ENCODE assay signal across 6 cellular contexts in the genomic region with DNA sequence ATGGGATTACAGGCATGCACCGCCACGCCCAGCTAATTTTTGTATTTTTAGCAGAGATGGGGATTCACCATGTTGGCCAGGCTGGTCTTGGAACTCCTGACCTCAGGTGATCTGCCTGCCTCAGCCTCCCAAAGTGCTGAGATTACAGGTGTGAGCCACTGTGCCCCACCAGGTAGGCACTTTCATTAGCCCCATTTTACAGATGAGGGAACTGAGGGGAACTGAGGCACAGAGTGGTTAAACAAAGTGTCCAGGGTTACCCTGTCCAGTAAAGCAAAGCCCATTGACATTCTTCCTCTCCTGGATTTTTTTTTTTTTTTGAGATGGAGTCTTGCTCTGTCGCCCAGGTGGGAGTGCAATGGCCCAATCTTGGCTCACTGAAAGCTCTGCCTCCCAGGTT. TPM values are rescaled to one million over a fixed set of nuclear protein-coding genes. Genes with fewer than 3 reads are reported as not detected.
DNase-seq lines count a peak whose midpoint lies in the region; ATAC-seq, FAIRE-seq and TF ChIP-seq lines count a peak whose summit lies in the region.
"Not testable (repeated sequence)": the region's sequence is repeated elsewhere in the genome, so short reads cannot be mapped to it uniquely, and the experiment has no call there.

No MANE protein-coding gene starts in this region.

- peaks cover 83% of the 10 kb centered on the region for H3K4me1 Mint-ChIP-seq in activated CD8-positive, alpha-beta T cell treated with anti-CD3 and anti-CD28 coated beads, Interleukin-2, amount 10 ng/mL, durations not matched to agents 7 days and 5 days (ENCODE audit: low read depth)
- H3K4me1 Mint-ChIP-seq in stimulated activated effector memory CD8-positive, alpha-beta T cell treated with anti-CD3 and anti-CD28 coated beads, Interleukin-12 subunit alpha, Interleukin-12 subunit beta, amount 100 ng/mL, for 72 hours: peaks cover 75% of the 10 kb centered on the region

- H3K36me3 Mint-ChIP-seq in activated CD8-positive, alpha-beta T cell treated with anti-CD3 and anti-CD28 coated beads, Interleukin-2, amount 10 ng/mL, durations not matched to agents 7 days and 5 days (ENCODE audit: low read depth): peaks cover 28% of the 10 kb centered on the region
- not testable (repeated sequence) for H3K36me3 Mint-ChIP-seq in stimulated activated effector memory CD8-positive, alpha-beta T cell treated with anti-CD3 and anti-CD28 coated beads, Interleukin-12 subunit alpha, Interleukin-12 subunit beta, amount 100 ng/mL, for 72 hours

- peak overlapping the region; percentile 89 for H3K27ac Mint-ChIP-seq in activated CD8-positive, alpha-beta T cell treated with anti-CD3 and anti-CD28 coated beads, Interleukin-2, amount 10 ng/mL, durations not matched to agents 7 days and 5 days
- peak overlapping the region; percentile 91 for H3K27ac Mint-ChIP-seq in stimulated activated effector memory CD8-positive, alpha-beta T cell treated with anti-CD3 and anti-CD28 coated beads, Interleukin-12 subunit alpha, Interleukin-12 subunit beta, amount 100 ng/mL, for 72 hours

- H3K4me2 ChIP-seq in BLaER1 treated with 17β-estradiol and CSF1 and Interleukin-3, amounts not matched to agents 10 nM and 100 nM: peak overlapping the region; percentile 88 to 99 (median 97)
- not testable (repeated sequence) for H3K4me2 ChIP-seq in endothelial cell of umbilical vein (ENCODE audit: insufficient read depth, low read length)

- peaks cover 91 to 98% (median 96%) of the 10 kb centered on the region in 10 experiments for H3K4me1 ChIP-seq in BLaER1 treated with 17β-estradiol and CSF1 and Interleukin-3, amounts not matched to agents 10 nM and 100 nM
- peaks cover 50% of the 10 kb centered on the region for H3K4me1 ChIP-seq in endothelial cell of umbilical vein (ENCODE audit: control insufficient read depth, extremely low read depth, insufficient read depth, low read length)
- peaks cover 54 to 67% of the 10 kb centered on the region in 2 donors for H3K4me1 ChIP-seq in mucosa of rectum (ENCODE audit: control insufficient read depth in 2 of 2, insufficient read depth in 2 of 2, low read length in 2 of 2)

- peak overlapping the region; percentile 18 for H3K4me3 Mint-ChIP-seq in activated CD8-positive, alpha-beta T cell treated with anti-CD3 and anti-CD28 coated beads, Interleukin-2, amount 10 ng/mL, durations not matched to agents 7 days and 5 days
- peak overlapping the region; percentile 73 for H3K4me3 Mint-ChIP-seq in stimulated activated effector memory CD8-positive, alpha-beta T cell treated with anti-CD3 and anti-CD28 coated beads, Interleukin-12 subunit alpha, Interleukin-12 subunit beta, amount 100 ng/mL, for 72 hours

- ATAC-seq in activated CD8-positive, alpha-beta T cell treated with anti-CD3 and anti-CD28 coated beads, Interleukin-2, amount 10 ng/mL, durations not matched to agents 7 days and 5 days; stimulated activated effector memory CD8-positive, alpha-beta T cell treated with anti-CD3 and anti-CD28 coated beads, Interleukin-12 subunit alpha, Interleukin-12 subunit beta, amount 100 ng/mL, for 72 hours: not testable (repeated sequence)

- BruUV-seq in endothelial cell of umbilical vein (replicated peaks; lab: Mats Ljungman, UMichigan): not testable (repeated sequence)

- not testable (repeated sequence) for H3K9me3 Mint-ChIP-seq in activated CD8-positive, alpha-beta T cell treated with anti-CD3 and anti-CD28 coated beads, Interleukin-2, amount 10 ng/mL, durations not matched to agents 7 days and 5 days (ENCODE audit: insufficient read depth); stimulated activated effector memory CD8-positive, alpha-beta T cell treated with anti-CD3 and anti-CD28 coated beads, Interleukin-12 subunit alpha, Interleukin-12 subunit beta, amount 100 ng/mL, for 72 hours

- TF ChIP-seq POLR2A in endothelial cell of umbilical vein (IDR thresholded peaks at IDR 0.05; ENCODE audit: low read depth, low read length): not testable (repeated sequence)

- CTCF ChIA-PET in activated CD8-positive, alpha-beta T cell treated with anti-CD3 and anti-CD28 coated beads, Interleukin-2, amount 10 ng/mL, durations not matched to agents 7 days and 5 days (lab: Charles Lee): interaction anchor here (0.7 to 5.0 kb wide), 5 partner anchors 9 to 96 kb away, joined by 4 to 29 read pairs (median 16); no protein-coding TSS in a partner anchor
- CTCF ChIA-PET in endothelial cell of umbilical vein (lab: Charles Lee): interaction anchor here (0.8 to 1.3 kb wide), 2 partner anchors 11 to 27 kb away, joined by 3 read pairs; no protein-coding TSS in a partner anchor

- H3K9me3 ChIP-seq in BLaER1 treated with 17β-estradiol and CSF1 and Interleukin-3, amounts not matched to agents 10 nM and 100 nM (replicated peaks in 1 of 11); KOPT-K1 (ENCODE audit: insufficient read depth, low read length, poor library complexity, severe bottlenecking); endothelial cell of umbilical vein (replicated peaks; ENCODE audit: control insufficient read depth, insufficient read depth, low read length); mucosa of rectum (ENCODE audit: control insufficient read depth in 2 of 2, low read length in 2 of 2): not testable (repeated sequence)

- not testable (repeated sequence) for H3K27me3 Mint-ChIP-seq in activated CD8-positive, alpha-beta T cell treated with anti-CD3 and anti-CD28 coated beads, Interleukin-2, amount 10 ng/mL, durations not matched to agents 7 days and 5 days (ENCODE audit: low read depth)

- POLR2A ChIA-PET in activated CD8-positive, alpha-beta T cell treated with anti-CD3 and anti-CD28 coated beads, Interleukin-2, amount 10 ng/mL, durations not matched to agents 7 days and 5 days (lab: Charles Lee): interaction anchor here (5.4 to 9.4 kb wide), 2 partner anchors 11 to 14 kb away, joined by 81 to 183 read pairs (median 134); no protein-coding TSS in a partner anchor
- POLR2A ChIA-PET in endothelial cell of umbilical vein (lab: Charles Lee): interaction anchor here (1.9 kb wide), 1 partner anchor 11 kb away, joined by 8 read pairs; no protein-coding TSS in a partner anchor

- H3K4me3 ChIP-seq in BLaER1 treated with 17β-estradiol and CSF1 and Interleukin-3, amounts not matched to agents 10 nM and 100 nM; endothelial cell of umbilical vein (replicated peaks in 1 of 3; ENCODE audit: insufficient read depth in 1 of 3, low read depth in 1 of 3, low read length in 3 of 3); mucosa of rectum (ENCODE audit: low read length in 2 of 2): not testable (repeated sequence)

- not testable (repeated sequence) for H3K27me3 ChIP-seq in BLaER1 treated with 17β-estradiol and CSF1 and Interleukin-3, amounts not matched to agents 10 nM and 100 nM; endothelial cell of umbilical vein (ENCODE audit: control insufficient read depth in 2 of 2, insufficient read depth in 2 of 2, low read length in 2 of 2); mucosa of rectum (ENCODE audit: control insufficient read depth in 2 of 2, insufficient read depth in 2 of 2, low read length in 2 of 2)

- not testable (repeated sequence) for FAIRE-seq in endothelial cell of umbilical vein (lab: Jason Lieb, UNC)

- DNase-seq in activated CD8-positive, alpha-beta T cell treated with anti-CD3 and anti-CD28 coated beads, Interleukin-2, amount 10 ng/mL, durations not matched to agents 7 days and 5 days; endothelial cell of umbilical vein (ENCODE audit: low read depth, low spot score); stimulated activated effector memory CD8-positive, alpha-beta T cell treated with anti-CD3 and anti-CD28 coated beads, Interleukin-12 subunit alpha, Interleukin-12 subunit beta, amount 100 ng/mL, for 72 hours (ENCODE audit: low spot score in 2 of 2): not testable (repeated sequence)

- H3K27ac ChIP-seq in BLaER1 treated with 17β-estradiol and CSF1 and Interleukin-3, amounts not matched to agents 10 nM and 100 nM: peak overlapping the region in 10 of 11 experiments; percentile 96 to 100 (median 97); a peak in 20 of 22 replicates
- peak overlapping the region; percentile 91 for H3K27ac ChIP-seq in KOPT-K1 (ENCODE audit: low read depth, low read length, poor library complexity, severe bottlenecking)
- H3K27ac ChIP-seq in endothelial cell of umbilical vein (ENCODE audit: insufficient read depth, low read depth, low read length): peak overlapping the region; percentile 99
- H3K27ac ChIP-seq in mucosa of rectum (ENCODE audit: low read depth in 2 of 2, low read length in 2 of 2): peak overlapping the region; percentile 94 to 99

- not testable (repeated sequence) for H2AFZ ChIP-seq in endothelial cell of umbilical vein (ENCODE audit: low read depth, low read length)

- not testable (repeated sequence) for H3K79me2 ChIP-seq in endothelial cell of umbilical vein (ENCODE audit: control insufficient read depth, insufficient read depth, low read length)

- H3K36me3 ChIP-seq in BLaER1 treated with 17β-estradiol and CSF1 and Interleukin-3, amounts not matched to agents 10 nM and 100 nM; KOPT-K1 (ENCODE audit: insufficient read depth, low read length); endothelial cell of umbilical vein (ENCODE audit: control insufficient read depth in 2 of 2, extremely low read depth in 1 of 2, insufficient read depth in 2 of 2, low read length in 2 of 2); mucosa of rectum (ENCODE audit: control insufficient read depth in 2 of 2, insufficient read depth in 2 of 2, low read length in 2 of 2): not testable (repeated sequence)

- H3K9me1 ChIP-seq in endothelial cell of umbilical vein (replicated peaks; ENCODE audit: control insufficient read depth, extremely low read depth, insufficient read depth, low read length): not testable (repeated sequence)

- intact Hi-C loops in endothelial cell of umbilical vein (cut with micrococcal nuclease): loop anchor here (5.0 kb wide), 1 partner anchor 566 kb away; no protein-coding TSS in a partner anchor

- TF ChIP-seq CTCF in endothelial cell of umbilical vein (IDR thresholded peaks at IDR 0.05; ENCODE audit: extremely low read depth in 1 of 2, insufficient read depth in 1 of 2, low read depth in 1 of 2, low read length in 2 of 2): not testable (repeated sequence)

- peak overlapping the region in 10 of 11 experiments; percentile 75 to 95 (median 88); a peak in 18 of 22 replicates for H3K9ac ChIP-seq in BLaER1 treated with 17β-estradiol and CSF1 and Interleukin-3, amounts not matched to agents 10 nM and 100 nM
- H3K9ac ChIP-seq in endothelial cell of umbilical vein (replicated peaks; ENCODE audit: extremely low read depth, insufficient read depth, low read length); mucosa of rectum (ENCODE audit: low read depth in 1 of 2, low read length in 2 of 2): not testable (repeated sequence)

- dilution Hi-C loops in endothelial cell of umbilical vein (cut with MboI; ENCODE audit: extremely low pct_ligation_motif_present, low sequenced_read_pairs): not testable (repeated sequence)

- not testable (repeated sequence) for H4K20me1 ChIP-seq in BLaER1 treated with 17β-estradiol and CSF1 and Interleukin-3, amounts not matched to agents 10 nM and 100 nM; endothelial cell of umbilical vein (replicated peaks; ENCODE audit: control insufficient read depth, extremely low read depth, insufficient read depth, low read length)

RNA-seq across cellular contexts. Expression of a gene that starts 15.9 kb away (rescaled TPM):
- 100 to 1,000 TPM; 203 to 210 TPM for total RNA-seq in activated CD8-positive, alpha-beta T cell treated with anti-CD3 and anti-CD28 coated beads, Interleukin-2, amount 10 ng/mL, durations not matched to agents 7 days and 5 days
- total RNA-seq in endothelial cell of umbilical vein: 81.6 and 97.0 TPM in 2 replicates
- 55.2 and 60.6 TPM in 2 replicates for polyA plus RNA-seq in endothelial cell of umbilical vein
- polyA plus RNA-seq in endothelial cell of umbilical vein (2011; cell fraction: cytosol; rRNA removed): 36.0 and 59.9 TPM in 2 replicates
- 82.2 and 90.1 TPM in 2 replicates for polyA plus RNA-seq in endothelial cell of umbilical vein (2011; cell fraction: nucleus; rRNA removed)
- polyA plus RNA-seq in endothelial cell of umbilical vein (2012): 45.4 and 53.7 TPM in 2 replicates
- polyA minus RNA-seq in endothelial cell of umbilical vein: 12.2 and 13.6 TPM in 2 replicates
- polyA minus RNA-seq in endothelial cell of umbilical vein (2011; cell fraction: cytosol; rRNA and poly(A)+ RNA removed): 37.5 TPM
- polyA minus RNA-seq in endothelial cell of umbilical vein (2011; cell fraction: nucleus; rRNA and poly(A)+ RNA removed): 15.8 and 48.0 TPM in 2 replicates

RNA-seq across cellular contexts. Expression of a gene that starts 16.0 kb away (rescaled TPM):
- total RNA-seq in activated CD8-positive, alpha-beta T cell treated with anti-CD3 and anti-CD28 coated beads, Interleukin-2, amount 10 ng/mL, durations not matched to agents 7 days and 5 days: 10 to 100 TPM; 68.4 to 69.2 TPM
- 63.1 and 67.9 TPM in 2 replicates for total RNA-seq in endothelial cell of umbilical vein
- polyA plus RNA-seq in endothelial cell of umbilical vein: 89.6 and 91.6 TPM in 2 replicates
- 73.4 and 87.2 TPM in 2 replicates for polyA plus RNA-seq in endothelial cell of umbilical vein (2011; cell fraction: cytosol; rRNA removed)
- polyA plus RNA-seq in endothelial cell of umbilical vein (2011; cell fraction: nucleus; rRNA removed): 114 and 131 TPM in 2 replicates
- 49.2 and 49.9 TPM in 2 replicates for polyA plus RNA-seq in endothelial cell of umbilical vein (2012)
- polyA minus RNA-seq in endothelial cell of umbilical vein: 48.5 and 105 TPM in 2 replicates
- 46.1 TPM for polyA minus RNA-seq in endothelial cell of umbilical vein (2011; cell fraction: cytosol; rRNA and poly(A)+ RNA removed)
- 14.1 and 22.6 TPM in 2 replicates for polyA minus RNA-seq in endothelial cell of umbilical vein (2011; cell fraction: nucleus; rRNA and poly(A)+ RNA removed)

RNA-seq across cellular contexts. Expression of a gene that starts 48.1 kb away (rescaled TPM):
- total RNA-seq in activated CD8-positive, alpha-beta T cell treated with anti-CD3 and anti-CD28 coated beads, Interleukin-2, amount 10 ng/mL, durations not matched to agents 7 days and 5 days: 10 to 100 TPM; 74.6 to 84.8 TPM
- total RNA-seq in endothelial cell of umbilical vein: 95.4 and 97.6 TPM in 2 replicates
- 120 and 198 TPM in 2 replicates for polyA plus RNA-seq in endothelial cell of umbilical vein
- 80.0 and 100 TPM in 2 replicates for polyA plus RNA-seq in endothelial cell of umbilical vein (2011; cell fraction: cytosol; rRNA removed)
- 54.7 and 78.0 TPM in 2 replicates for polyA plus RNA-seq in endothelial cell of umbilical vein (2011; cell fraction: nucleus; rRNA removed)
- 38.9 and 59.8 TPM in 2 replicates for polyA plus RNA-seq in endothelial cell of umbilical vein (2012)
- 80.5 and 91.7 TPM in 2 replicates for polyA minus RNA-seq in endothelial cell of umbilical vein
- polyA minus RNA-seq in endothelial cell of umbilical vein (2011; cell fraction: cytosol; rRNA and poly(A)+ RNA removed): 98.0 TPM
- polyA minus RNA-seq in endothelial cell of umbilical vein (2011; cell fraction: nucleus; rRNA and poly(A)+ RNA removed): 19.5 and 40.5 TPM in 2 replicates

RNA-seq across cellular contexts. Expression of a gene that starts 49.6 kb away (rescaled TPM):
- total RNA-seq in activated CD8-positive, alpha-beta T cell treated with anti-CD3 and anti-CD28 coated beads, Interleukin-2, amount 10 ng/mL, durations not matched to agents 7 days and 5 days: 10 to 100 TPM; 59.8 to 60.3 TPM
- total RNA-seq in endothelial cell of umbilical vein: 42.2 and 53.0 TPM in 2 replicates
- 46.3 and 60.5 TPM in 2 replicates for polyA plus RNA-seq in endothelial cell of umbilical vein
- 25.5 and 32.2 TPM in 2 replicates for polyA plus RNA-seq in endothelial cell of umbilical vein (2011; cell fraction: cytosol; rRNA removed)
- polyA plus RNA-seq in endothelial cell of umbilical vein (2011; cell fraction: nucleus; rRNA removed): 235 and 243 TPM in 2 replicates
- 39.6 and 42.8 TPM in 2 replicates for polyA plus RNA-seq in endothelial cell of umbilical vein (2012)
- 26.5 and 37.9 TPM in 2 replicates for polyA minus RNA-seq in endothelial cell of umbilical vein
- 37.0 TPM for polyA minus RNA-seq in endothelial cell of umbilical vein (2011; cell fraction: cytosol; rRNA and poly(A)+ RNA removed)
- polyA minus RNA-seq in endothelial cell of umbilical vein (2011; cell fraction: nucleus; rRNA and poly(A)+ RNA removed): 27.6 and 47.5 TPM in 2 replicates
